ENCODE assay signal across 1 cellular context in the genomic region with DNA sequence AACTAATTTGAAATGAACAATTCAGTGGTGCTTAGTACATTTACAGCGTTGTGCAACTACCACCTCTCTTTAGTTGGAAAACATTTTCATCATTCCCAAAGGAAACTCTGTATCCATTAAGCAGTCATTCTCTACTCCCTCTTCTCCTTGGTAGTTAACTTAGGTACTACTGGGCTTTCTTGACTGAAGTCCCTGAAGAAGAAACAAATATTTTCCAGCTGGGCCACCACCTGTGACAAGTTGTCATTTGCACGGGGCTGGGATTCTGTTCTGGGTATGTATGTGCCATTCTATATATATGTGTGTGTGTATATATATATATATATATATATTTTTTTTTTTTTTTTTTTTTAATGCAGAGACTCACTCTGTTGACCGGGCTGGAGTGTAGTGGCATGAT.
TF ChIP-seq lines count a peak whose summit lies in the region.

No MANE protein-coding gene starts in this region.

TF ChIP-seq in SK-N-SH, 30 proteins besides CTCF, POLR2A, EP300 and RAD21:
- TF ChIP-seq, protein P1, sequence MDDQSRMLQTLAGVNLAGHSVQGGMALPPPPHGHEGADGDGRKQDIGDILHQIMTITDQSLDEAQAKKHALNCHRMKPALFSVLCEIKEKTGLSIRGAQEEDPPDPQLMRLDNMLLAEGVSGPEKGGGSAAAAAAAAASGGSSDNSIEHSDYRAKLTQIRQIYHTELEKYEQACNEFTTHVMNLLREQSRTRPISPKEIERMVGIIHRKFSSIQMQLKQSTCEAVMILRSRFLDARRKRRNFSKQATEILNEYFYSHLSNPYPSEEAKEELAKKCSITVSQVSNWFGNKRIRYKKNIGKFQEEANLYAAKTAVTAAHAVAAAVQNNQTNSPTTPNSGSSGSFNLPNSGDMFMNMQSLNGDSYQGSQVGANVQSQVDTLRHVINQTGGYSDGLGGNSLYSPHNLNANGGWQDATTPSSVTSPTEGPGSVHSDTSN (IDR thresholded peaks at IDR 0.05) = no peak
- TF ChIP-seq GATA2 (CRISPR knock-in tag; IDR thresholded peaks at IDR 0.05) = no peak
- TF ChIP-seq TEAD4 (IDR thresholded peaks at IDR 0.05; ENCODE audit: borderline replicate concordance, insufficient read depth) = no peak
- TF ChIP-seq TCF12 (IDR thresholded peaks at IDR 0.05) = no peak
- no peak for TF ChIP-seq RFX5 (IDR thresholded peaks at IDR 0.05; ENCODE audit: low read length)
- no peak for TF ChIP-seq RCOR1 (IDR thresholded peaks at IDR 0.05; ENCODE audit: low read length)
- TF ChIP-seq, protein P2, sequence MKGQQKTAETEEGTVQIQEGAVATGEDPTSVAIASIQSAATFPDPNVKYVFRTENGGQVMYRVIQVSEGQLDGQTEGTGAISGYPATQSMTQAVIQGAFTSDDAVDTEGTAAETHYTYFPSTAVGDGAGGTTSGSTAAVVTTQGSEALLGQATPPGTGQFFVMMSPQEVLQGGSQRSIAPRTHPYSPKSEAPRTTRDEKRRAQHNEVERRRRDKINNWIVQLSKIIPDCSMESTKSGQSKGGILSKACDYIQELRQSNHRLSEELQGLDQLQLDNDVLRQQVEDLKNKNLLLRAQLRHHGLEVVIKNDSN (IDR thresholded peaks at IDR 0.05; ENCODE audit: borderline replicate concordance, low read depth) = no peak
